Comparison of ENCODE assay signal across 13 cellular contexts in genomic region chr10:33129987-33130386, GRCh38.
DNase-seq lines count a peak whose midpoint lies in the region; ATAC-seq and TF ChIP-seq lines count a peak whose summit lies in the region.
"Had no signal": no experiment of that assay in that cellular context is flagged by ENCODE, and none has a peak within 500 bp of the region (broad histone marks: within the 10 kb centered on the region; RNA-seq: fewer than 3 reads in every experiment).

No MANE protein-coding gene starts in this region.

- TF ChIP-seq CTCF in liver (IDR thresholded peaks at IDR 0.05; ENCODE audit: low read depth, low read length, missing input control) (no peak), GM10266 (IDR thresholded peaks at IDR 0.05; ENCODE audit: control insufficient read depth, insufficient read depth, low read depth, missing control alignments) (no peak), gastroesophageal sphincter (IDR thresholded peaks at IDR 0.05) (no peak)

- H3K27ac ChIP-seq in liver (ENCODE audit: low read depth in 1 of 2, low read length in 2 of 2) = no peak overlapping the region
- H3K27ac ChIP-seq in gastroesophageal sphincter = no peak overlapping the region

- WGBS in liver = 49% methylated on average over 5 of the region's 5 CpGs
- WGBS in gastroesophageal sphincter (ENCODE audit: low coverage in 1 of 2), 2 donors = 79% methylated on average over 5 of the region's 5 CpGs; no CpG with 5 or more reads in 1 of the 2 donors

- TF ChIP-seq EP300 in gastroesophageal sphincter (IDR thresholded peaks at IDR 0.05) = no peak

- H3K36me3 ChIP-seq in liver (ENCODE audit: control insufficient read depth in 4 of 4, insufficient read depth in 3 of 4, low read depth in 1 of 4, low read length in 3 of 4) (no peaks in the 10 kb centered on the region), gastroesophageal sphincter (no peaks in the 10 kb centered on the region)

- H3K27me3 ChIP-seq in liver (ENCODE audit: control insufficient read depth in 4 of 4, insufficient read depth in 4 of 4, low read length in 3 of 4) (no peaks in the 10 kb centered on the region), gastroesophageal sphincter (no peaks in the 10 kb centered on the region)

- TF ChIP-seq POLR2A in gastroesophageal sphincter (IDR thresholded peaks at IDR 0.05) = no peak

- DNase-seq in AG08395 (ENCODE audit: low spot score) (peak; percentile 31), HCEC 1CT (peak; percentile 68), astrocyte of the hippocampus (ENCODE audit: low read depth, low spot score) (peak; percentile 66), GM10266 (ENCODE audit: extremely low spot score) (no peak), cerebellar cortex (ENCODE audit: low spot score) (no peak)
- DNase-seq: activated CD4-positive, alpha-beta T cell treated with anti-CD3 and anti-CD28 coated beads, Interleukin-2, amount 50 U/mL, for 48 hours; COR-L47; H9; NCI-H187 treated with DMSO at 0.1 percent for 48 hours; stimulated activated CD8-positive, alpha-beta memory T cell treated with anti-CD3 and anti-CD28 coated beads, Interleukin-4, amount 100 ng/mL, for 48 hours had no signal

- H3K4me3 ChIP-seq in liver (ENCODE audit: low read depth in 1 of 3, low read length in 3 of 3) = no peak overlapping the region
- H3K4me3 ChIP-seq in gastroesophageal sphincter = no peak overlapping the region

- no peak overlapping the region for H3K9ac ChIP-seq in liver (ENCODE audit: low read depth in 1 of 2, low read length in 2 of 2)

- ATAC-seq in gastroesophageal sphincter (no peak), GM19395 (IDR thresholded peaks at IDR 0.05; ENCODE audit: unreplicated experiment) (no peak)

- H3K4me1 ChIP-seq in liver (ENCODE audit: control insufficient read depth in 4 of 4, insufficient read depth in 4 of 4, low read length in 3 of 4) (peaks cover 0 to 1% (median 0%) of the 10 kb centered on the region in 4 donors), gastroesophageal sphincter (peaks cover 0 to 13% (median 0%) of the 10 kb centered on the region in 3 donors)

- TF ChIP-seq RAD21 in liver (IDR thresholded peaks at IDR 0.05) = no peak

- H3K9me3 ChIP-seq in liver (ENCODE audit: control insufficient read depth in 4 of 4, low read length in 3 of 4) = no peaks in the 10 kb centered on the region
- no peaks in the 10 kb centered on the region for H3K9me3 ChIP-seq in gastroesophageal sphincter

TF ChIP-seq in liver, 16 proteins besides CTCF, POLR2A, EP300 and RAD21:
- no peak for TF ChIP-seq HNF4A (conservative IDR thresholded peaks at IDR 0.05)
- no peak for TF ChIP-seq GABPA (IDR thresholded peaks at IDR 0.05 in 1 of 2, conservative IDR thresholded peaks at IDR 0.05 in 1 of 2)
- TF ChIP-seq RXRA (IDR thresholded peaks at IDR 0.05) = no peak
- TF ChIP-seq JUND (IDR thresholded peaks at IDR 0.05) = peak in 1 of 2 donors; percentile 45
- TF ChIP-seq, protein P1, sequence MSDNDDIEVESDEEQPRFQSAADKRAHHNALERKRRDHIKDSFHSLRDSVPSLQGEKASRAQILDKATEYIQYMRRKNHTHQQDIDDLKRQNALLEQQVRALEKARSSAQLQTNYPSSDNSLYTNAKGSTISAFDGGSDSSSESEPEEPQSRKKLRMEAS (IDR thresholded peaks at IDR 0.05) = peak; percentile 37
- peak; percentile 30 for TF ChIP-seq YY1 (IDR thresholded peaks at IDR 0.05)
- no peak for TF ChIP-seq TAF1 (conservative IDR thresholded peaks at IDR 0.05)
- no peak for TF ChIP-seq REST (IDR thresholded peaks at IDR 0.05)
- no peak for TF ChIP-seq EGR1 (IDR thresholded peaks at IDR 0.05; ENCODE audit: low read depth in 2 of 2)
- TF ChIP-seq FOXA1 (IDR thresholded peaks at IDR 0.05) = no peak
- no peak for TF ChIP-seq SP1 (IDR thresholded peaks at IDR 0.05)
- no peak for TF ChIP-seq HNF4G (IDR thresholded peaks at IDR 0.05)

Comparison
In these comparisons a context has a peak if more than half of its experiments do, and no peak if none do; other contexts are left out.
1. DNase-seq: peak in AG08395 (single experiment), HCEC 1CT (single experiment) and astrocyte of the hippocampus (single experiment); none in GM10266 (single experiment) and cerebellar cortex (single experiment).